ENCODE assay signal across 28 cellular contexts in the genomic region with DNA sequence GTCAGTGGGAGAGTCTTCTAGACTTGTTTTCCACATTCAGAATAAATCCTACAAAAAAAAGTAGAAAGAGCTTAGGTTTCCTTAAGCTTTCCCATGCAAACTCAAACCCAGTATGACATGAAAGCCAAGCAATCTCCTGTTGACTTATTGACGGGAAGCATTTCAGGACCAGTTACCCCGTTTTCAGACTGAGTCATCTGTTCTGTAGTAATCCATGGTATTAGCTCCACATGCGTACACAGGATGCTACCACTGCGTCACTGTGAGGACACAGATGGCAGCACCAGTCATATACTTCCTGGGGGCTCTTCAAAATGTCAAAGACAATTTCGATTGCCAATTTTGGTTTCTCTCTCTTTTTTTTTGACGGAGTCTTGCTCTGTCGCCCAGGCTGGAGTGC.
"Had no signal": no experiment of that assay in that cellular context is flagged by ENCODE, and none has a peak within 500 bp of the region (broad histone marks: within the 10 kb centered on the region; RNA-seq: fewer than 3 reads in every experiment).

No MANE protein-coding gene starts in this region.

- DNase-seq: activated B cell treated with CpG ODN at 0.5 μM for 24 hours; activated CD4-positive, alpha-beta memory T cell treated with anti-CD3 and anti-CD28 coated beads for 36 hours; activated CD4-positive, alpha-beta T cell treated with anti-CD3 and anti-CD28 coated beads for 4 hours; activated CD4-positive, alpha-beta T cell treated with anti-CD3 and anti-CD28 coated beads, Interleukin-2, amount 50 U/mL, for 1 hour; activated CD4-positive, CD25-positive, alpha-beta regulatory T cell treated with anti-CD3 and anti-CD28 coated beads, Interleukin-2, amount 50 U/mL, for 72 hours; activated CD8-positive, alpha-beta memory T cell treated with anti-CD3 and anti-CD28 coated beads, Interleukin-2, amount 50 U/mL, for 4 hours; activated gamma-delta T cell treated with Interleukin-2 at 50 U/mL for 16 hours; activated naive CD4-positive, alpha-beta T cell treated with anti-CD3 and anti-CD28 coated beads for 36 hours; activated T-cell treated with anti-CD3 and anti-CD28 coated beads for 4 hours; activated T-cell treated with anti-CD3 and anti-CD28 coated beads, Interleukin-2, amount 50 U/mL, for 4 hours; adrenal gland; anterior cingulate cortex; brain microvascular endothelial cell; Karpas-422; NCI-H1048; NCI-H1105 treated with DMSO at 0.1 percent for 48 hours; NCI-H1436; NCI-H1694; NCI-H1930; NCI-H2081 treated with DMSO at 0.1 percent for 48 hours; NCI-H226; NCI-H446 treated with DMSO at 0.1 percent for 48 hours; NCI-H524; NCI-H69; Right ventricle myocardium superior had no signal

- H3K27me3 ChIP-seq: adrenal gland, brain microvascular endothelial cell had no signal

- H3K27ac ChIP-seq: adrenal gland, brain microvascular endothelial cell, SK-N-MC had no signal

- H3K9me3 ChIP-seq: adrenal gland had no signal

- ATAC-seq: activated naive CD4-positive, alpha-beta T cell treated with anti-CD3 and anti-CD28 coated beads, Interleukin-2, amount 50 U/mL, for 72 hours; activated T-cell treated with anti-CD3 and anti-CD28 coated beads, Interleukin-2, amount 50 U/mL, for 4 hours; K562 had no signal

- H3K4me3 ChIP-seq: adrenal gland, K562, SK-N-MC had no signal

- H3K36me3 ChIP-seq: adrenal gland, brain microvascular endothelial cell had no signal

- H3K4me1 ChIP-seq: adrenal gland had no signal
